16 cellular contexts compared by ENCODE assay signal in genomic region chr4:132218406-132218805, GRCh38.
DNase-seq lines count a peak whose midpoint lies in the region; FAIRE-seq and TF ChIP-seq lines count a peak whose summit lies in the region.
"Had no signal": no experiment of that assay in that cellular context is flagged by ENCODE, and none has a peak within 500 bp of the region (broad histone marks: within the 10 kb centered on the region; RNA-seq: fewer than 3 reads in every experiment).

No MANE protein-coding gene starts in this region.

- BruUV-seq in OCI-LY7 (replicated peaks; lab: Mats Ljungman, UMichigan): no TSS peak

- no peaks in the 10 kb centered on the region for H3K9me2 ChIP-seq in OCI-LY7 (ENCODE audit: insufficient read depth, low read length)

- POLR2A ChIA-PET in OCI-LY7 (lab: Charles Lee): no interaction called here

- CTCF ChIA-PET in OCI-LY7 (lab: Charles Lee; ENCODE audit: unreplicated experiment): no interaction called here

- H3K27me3 ChIP-seq in bronchial epithelial cell (ENCODE audit: control insufficient read depth, insufficient read depth, low read length): no peaks in the 10 kb centered on the region

- H3K4me3 ChIP-seq in OCI-LY7 (ENCODE audit: low read depth, low read length, poor library complexity, severe bottlenecking) (no peak overlapping the region), bronchial epithelial cell (ENCODE audit: low read depth, low read length) (no peak overlapping the region)
- H3K4me3 ChIP-seq: K562 had no signal

- no peak overlapping the region for H3K4me2 ChIP-seq in OCI-LY7 (ENCODE audit: low read length)

- H3K9me3 Mint-ChIP-seq in nephron progenitor cell: peaks cover 3% of the 10 kb centered on the region

- H3K79me2 ChIP-seq in OCI-LY7 (ENCODE audit: insufficient read depth, low read depth, low read length): no peaks in the 10 kb centered on the region

- H3K4me1 ChIP-seq in OCI-LY7 (ENCODE audit: insufficient read depth, low read length, poor library complexity, severe bottlenecking): no peaks in the 10 kb centered on the region

- no peak for FAIRE-seq in bronchial epithelial cell (lab: Jason Lieb, UNC)
- FAIRE-seq: HTR-8/SVneo, K562 had no signal

- no peaks in the 10 kb centered on the region for H4K20me1 ChIP-seq in OCI-LY7 (ENCODE audit: insufficient read depth, low read length)

- no peak overlapping the region for H3K27ac ChIP-seq in OCI-LY7 (ENCODE audit: low read depth, low read length, poor library complexity, severe bottlenecking)

- H3K4me3 Mint-ChIP-seq in nephron progenitor cell: no peak overlapping the region
- H3K4me3 Mint-ChIP-seq: B cell; CD4-positive, alpha-beta memory T cell had no signal

- no peak overlapping the region for H3K27ac Mint-ChIP-seq in nephron progenitor cell
- H3K27ac Mint-ChIP-seq: B cell; CD4-positive, alpha-beta memory T cell had no signal

- H3K36me3 ChIP-seq in OCI-LY7 (ENCODE audit: insufficient read depth, low read length) (no peaks in the 10 kb centered on the region; the same call in 1 of the 2 replicates), bronchial epithelial cell (ENCODE audit: control insufficient read depth, insufficient read depth, low read length) (no peaks in the 10 kb centered on the region)

- TF ChIP-seq CTCF in OCI-LY7 (conservative IDR thresholded peaks at IDR 0.05; ENCODE audit: low read length) (no peak), bronchial epithelial cell (IDR thresholded peaks at IDR 0.05; ENCODE audit: insufficient read depth, low read length, severe bottlenecking) (no peak), nephron progenitor cell (IDR thresholded peaks at IDR 0.05) (no peak)

- no peaks in the 10 kb centered on the region; the same call in 1 of the 2 replicates for H3K9me3 ChIP-seq in OCI-LY7 (ENCODE audit: low read length)

- intact Hi-C loops in OCI-LY7 (cut with micrococcal nuclease; ENCODE audit: unreplicated experiment): no loop called here

- no peaks in the 10 kb centered on the region for H3K27me3 Mint-ChIP-seq in nephron progenitor cell (ENCODE audit: low read depth, poor library complexity)
- H3K27me3 Mint-ChIP-seq: B cell; CD4-positive, alpha-beta memory T cell had no signal

- H3K4me1 Mint-ChIP-seq in nephron progenitor cell: no peaks in the 10 kb centered on the region
- H3K4me1 Mint-ChIP-seq: B cell; CD4-positive, alpha-beta memory T cell had no signal

- peak; percentile 4 for DNase-seq in Daoy (ENCODE audit: low read depth)
- DNase-seq in OCI-LY7 (ENCODE audit: low spot score): no peak
- DNase-seq in bronchial epithelial cell (ENCODE audit: low read depth): peak; percentile 1
- peak; percentile 52 for DNase-seq in kidney tubule cell (ENCODE audit: low spot score)
- no peak for DNase-seq in nephron progenitor cell
- no peak for DNase-seq in C1 segment of cervical spinal cord (lab: John Stamatoyannopoulos, UW)
- DNase-seq in DMS 273 treated with DMSO at 0.1 percent for 48 hours (lab: John Stamatoyannopoulos, UW): no peak
- DNase-seq: CD4-positive, alpha-beta memory T cell; H7; NCI-H1048; NCI-H2227 treated with DMSO at 0.1 percent for 48 hours; NCI-H526 treated with DMSO at 0.1 percent for 48 hours; NK-92 treated with Interleukin-12 subunit alpha and Interleukin-12 subunit beta, amount 100 ng/mL, for 24 hours had no signal

- H3K36me3 Mint-ChIP-seq in nephron progenitor cell (ENCODE audit: low read depth): no peaks in the 10 kb centered on the region
- H3K36me3 Mint-ChIP-seq: CD4-positive, alpha-beta memory T cell had no signal

- H2AFZ ChIP-seq in OCI-LY7 (ENCODE audit: low read length): peak overlapping the region; percentile 72

Comparison
In these comparisons a context has a peak if more than half of its experiments do, and no peak if none do; other contexts are left out.
1. DNase-seq: peak in Daoy (single experiment), bronchial epithelial cell (single experiment) and kidney tubule cell (single experiment); none in OCI-LY7 (single experiment), nephron progenitor cell (single experiment), C1 segment of cervical spinal cord (0 of 14) and DMS 273 treated with DMSO at 0.1 percent for 48 hours (single experiment).